Comparison of ENCODE assay signal across 8 cellular contexts in the genomic region with DNA sequence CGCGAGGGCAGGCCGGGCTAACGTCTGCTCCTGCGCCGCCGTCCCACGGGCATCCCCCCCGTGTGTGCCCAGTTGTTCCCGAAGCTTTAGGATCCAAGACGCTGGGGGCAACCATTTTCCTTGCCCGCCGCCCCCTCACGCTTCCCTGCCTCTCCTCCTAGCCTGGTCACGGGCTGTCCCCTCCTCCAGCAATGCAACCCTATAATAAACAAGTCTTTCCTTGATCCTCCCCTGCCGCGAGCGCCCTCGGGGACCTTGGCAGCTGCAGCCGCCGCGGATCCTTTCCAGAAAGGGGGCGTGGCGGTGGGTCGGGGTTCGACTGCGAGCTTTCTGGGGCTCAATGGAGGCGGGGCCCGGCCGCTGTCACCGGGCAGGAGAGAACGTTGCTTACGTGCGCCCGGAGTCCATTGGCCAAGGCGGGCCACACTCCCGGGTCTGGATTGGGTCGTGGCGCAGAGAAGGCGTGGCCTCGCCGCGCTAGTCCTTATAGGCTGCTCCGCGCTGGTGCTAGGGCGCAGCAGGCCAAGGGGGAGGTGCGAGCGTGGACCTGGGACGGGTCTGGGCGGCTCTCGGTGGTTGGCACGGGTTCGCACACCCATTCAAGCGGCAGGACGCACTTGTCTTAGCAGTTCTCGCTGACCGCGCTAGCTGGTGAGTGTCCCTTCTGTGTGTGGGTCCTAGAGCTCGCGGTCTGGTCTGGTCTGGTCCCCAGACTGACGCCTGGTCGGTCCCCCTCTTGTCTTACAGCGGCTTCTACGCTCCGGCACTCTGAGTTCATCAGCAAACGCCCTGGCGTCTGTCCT. TPM values are rescaled to one million over a fixed set of nuclear protein-coding genes. Genes with fewer than 3 reads are reported as not detected.
A peak's percentile ranks its signal among the peaks of the same experiment; 100 is the strongest.
DNase-seq lines count a peak whose midpoint lies in the region; ATAC-seq, FAIRE-seq and TF ChIP-seq lines count a peak whose summit lies in the region.

A gene with protein sequence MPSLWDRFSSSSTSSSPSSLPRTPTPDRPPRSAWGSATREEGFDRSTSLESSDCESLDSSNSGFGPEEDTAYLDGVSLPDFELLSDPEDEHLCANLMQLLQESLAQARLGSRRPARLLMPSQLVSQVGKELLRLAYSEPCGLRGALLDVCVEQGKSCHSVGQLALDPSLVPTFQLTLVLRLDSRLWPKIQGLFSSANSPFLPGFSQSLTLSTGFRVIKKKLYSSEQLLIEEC (plus strand): TSS at position 515 of the 803 bp plus-strand sequence. CDS start 293 bp downstream, outside the sequence.

- no peak for FAIRE-seq in keratinocyte (lab: Jason Lieb, UNC)

- H3K79me2 ChIP-seq in keratinocyte (ENCODE audit: control insufficient read depth, insufficient read depth, low read length): peaks cover 18% of the 10 kb centered on the region

- TF ChIP-seq CTCF in AG10803 (conservative IDR thresholded peaks at IDR 0.05; ENCODE audit: low read length): no peak
- peak in 1 of 3 experiments; percentile 2 for TF ChIP-seq CTCF in keratinocyte (optimal IDR thresholded peaks at IDR 0.05 in 1 of 3, IDR thresholded peaks at IDR 0.05 in 1 of 3, conservative IDR thresholded peaks at IDR 0.05 in 1 of 3; ENCODE audit: extremely low read depth in 1 of 3, insufficient read depth in 2 of 3, low read length in 3 of 3)

- H2AFZ ChIP-seq in keratinocyte (ENCODE audit: control insufficient read depth, low read length): peak within 1 kb of the TSS; percentile 50

- H3K4me1 ChIP-seq in keratinocyte (ENCODE audit: control insufficient read depth, extremely low read depth, insufficient read depth, low read length): peaks cover 21% of the 10 kb centered on the region

- peak within 1 kb of the TSS; percentile 98 for H3K9ac ChIP-seq in keratinocyte (ENCODE audit: control insufficient read depth, extremely low read depth, insufficient read depth, low read length)

- ATAC-seq in GM19043 (IDR thresholded peaks at IDR 0.05; ENCODE audit: low read depth, unreplicated experiment): peak; percentile 86
- peak; percentile 82 for ATAC-seq in HG03378 (IDR thresholded peaks at IDR 0.05; ENCODE audit: unreplicated experiment)

- peaks cover 26% of the 10 kb centered on the region for H4K20me1 ChIP-seq in keratinocyte (ENCODE audit: control insufficient read depth, extremely low read depth, insufficient read depth, low read length)

- no peaks in the 10 kb centered on the region for H3K9me3 ChIP-seq in keratinocyte (ENCODE audit: control insufficient read depth, low read depth, low read length)

- H3K4me3 ChIP-seq in AG10803 (ENCODE audit: low read length) (peak within 1 kb of the TSS; percentile 100), keratinocyte (ENCODE audit: control insufficient read depth in 2 of 3, extremely low read depth in 1 of 3, insufficient read depth in 2 of 3, low read depth in 1 of 3, low read length in 3 of 3) (peak within 1 kb of the TSS; percentile 84 to 100 (median 97))

- H3K27me3 ChIP-seq in keratinocyte (ENCODE audit: control insufficient read depth, extremely low read depth, insufficient read depth, low read length): no peaks in the 10 kb centered on the region

- DNase-seq in AG10803 (ENCODE audit: low read depth) (peak; percentile 100), NCI-H460 (ENCODE audit: extremely low read depth, low read depth) (peak; percentile 99), cerebellar nuclear complex (lab: John Stamatoyannopoulos, UW) (peak; percentile 96 to 97), keratinocyte (ENCODE audit: low read depth, low spot score) (peak; percentile 99)
- peak; percentile 98 for DNase-seq in activated CD4-positive, CD25-positive, alpha-beta regulatory T cell treated with anti-CD3 and anti-CD28 coated beads, Interleukin-2, amount 50 U/mL, for 72 hours
- DNase-seq in stimulated activated CD4-positive, alpha-beta T cell treated with anti-CD3 and anti-CD28 coated beads, Interleukin-15, amount 100 ng/mL, for 1 hour (ENCODE audit: low read depth in 1 of 2, low spot score in 1 of 2): peak; percentile 94 to 95

- dilution Hi-C loops in keratinocyte (cut with MboI; ENCODE audit: extremely low pct_ligation_motif_present, low sequenced_read_pairs): no loop called here

- H3K9me1 ChIP-seq in keratinocyte (ENCODE audit: control insufficient read depth, extremely low read depth, insufficient read depth, low read length): no peaks in the 10 kb centered on the region

- peak within 1 kb of the TSS; percentile 94 for H3K4me2 ChIP-seq in keratinocyte (ENCODE audit: control insufficient read depth, extremely low read depth, insufficient read depth, low read depth, low read length)

- H3K27ac ChIP-seq in keratinocyte (ENCODE audit: control insufficient read depth, insufficient read depth, low read length): peak within 1 kb of the TSS; percentile 94

- peaks cover 13 to 22% of the 10 kb centered on the region in 2 experiments for H3K36me3 ChIP-seq in keratinocyte (ENCODE audit: control insufficient read depth in 2 of 2, extremely low read depth in 1 of 2, insufficient read depth in 2 of 2, low read length in 2 of 2)

RNA-seq across cellular contexts. Expression of the gene that starts here (rescaled TPM):
- 711 and 784 TPM in 2 replicates for total RNA-seq in NCI-H460 (2014; rRNA removed; shearing (Covaris generic))
- 818 and 840 TPM in 2 replicates for polyA plus RNA-seq in NCI-H460 (2014; cell fraction: nucleus; rRNA removed)
- 153 to 289 TPM (median 248 TPM) in 3 replicates for polyA plus RNA-seq in keratinocyte
- polyA plus RNA-seq in keratinocyte (2011; ENCODE audit: low read depth): 227 TPM
- 88.3 and 149 TPM in 2 replicates for polyA plus RNA-seq in keratinocyte (2011; cell fraction: cytosol; rRNA removed)
- polyA plus RNA-seq in keratinocyte (2011; cell fraction: nucleus; rRNA removed): 237 and 241 TPM in 2 replicates
- 409 and 466 TPM in 2 replicates for polyA plus RNA-seq in keratinocyte (2012; ENCODE audit: low replicate concordance)
- 214 to 285 TPM (median 225 TPM) in 3 replicates for polyA minus RNA-seq in keratinocyte
- 466 TPM for polyA minus RNA-seq in keratinocyte (2011; cell fraction: cytosol; rRNA and poly(A)+ RNA removed)
- polyA minus RNA-seq in keratinocyte (2011; cell fraction: nucleus; rRNA and poly(A)+ RNA removed): 259 and 281 TPM in 2 replicates

Comparison
In these comparisons a context has a peak if more than half of its experiments do, and no peak if none do; other contexts are left out.
1. Peak in every context shown above with its lines: DNase-seq, ATAC-seq, H3K4me3 ChIP-seq and H3K27ac ChIP-seq.